8 cellular contexts compared by ENCODE assay signal in genomic region chr11:110296226-110297081, GRCh38.
DNase-seq lines count a peak whose midpoint lies in the region; ATAC-seq and TF ChIP-seq lines count a peak whose summit lies in the region.

RDX (minus strand) TSS chr11:110296614; CDS start chr11:110279692, 16,922 bp downstream.

- TF ChIP-seq CTCF in DND-41 (IDR thresholded peaks at IDR 0.05; ENCODE audit: borderline replicate concordance, extremely low read depth, low read length, poor library complexity, severe bottlenecking) = no peak
- no peak for TF ChIP-seq CTCF in RWPE1 (conservative IDR thresholded peaks at IDR 0.05; ENCODE audit: low read depth)
- no peak for TF ChIP-seq CTCF in foreskin fibroblast (IDR thresholded peaks at IDR 0.05; ENCODE audit: low read depth, low read length)
- no peak for TF ChIP-seq CTCF in nephron progenitor cell (IDR thresholded peaks at IDR 0.05)

- H3K36me3 ChIP-seq in DND-41 (ENCODE audit: insufficient read depth, low read length) (no peaks in the 10 kb centered on the region), HUES6 (ENCODE audit: control insufficient read depth, insufficient read depth, low read length) (no peaks in the 10 kb centered on the region), subcutaneous abdominal adipose tissue (ENCODE audit: control insufficient read depth in 5 of 5, insufficient read depth in 5 of 5, low read length in 5 of 5) (no peaks in the 10 kb centered on the region)

- H3K27ac ChIP-seq in DND-41 (ENCODE audit: low read length) (no peak within 1 kb of the TSS), HUES6 (ENCODE audit: low read depth, low read length) (peak within 1 kb of the TSS; percentile 89), RWPE1 (peak within 1 kb of the TSS; percentile 99), subcutaneous abdominal adipose tissue (ENCODE audit: low read depth, low read length) (peak within 1 kb of the TSS; percentile 97)

- H2AFZ ChIP-seq in DND-41 (ENCODE audit: low read depth, low read length) = peak within 1 kb of the TSS; percentile 39; the same call in 1 of the 2 replicates

- peaks cover 63% of the 10 kb centered on the region for H3K4me1 Mint-ChIP-seq in nephron progenitor cell

- peak within 1 kb of the TSS; percentile 95 for H3K27ac Mint-ChIP-seq in nephron progenitor cell

- CTCF ChIA-PET in RWPE1 (lab: Yijun Ruan, JAX) = interaction anchor here (0.9 kb wide), 1 partner anchor 10 kb away, joined by 3 read pairs; no protein-coding TSS in a partner anchor

- H3K4me2 ChIP-seq in DND-41 (ENCODE audit: insufficient read depth, low read length) = peak within 1 kb of the TSS; percentile 50

- H3K27me3 Mint-ChIP-seq in nephron progenitor cell (ENCODE audit: low read depth, poor library complexity) = peaks cover 2% of the 10 kb centered on the region

- peak within 1 kb of the TSS; percentile 96 for H3K4me3 Mint-ChIP-seq in nephron progenitor cell

- peaks cover 4% of the 10 kb centered on the region for H3K9me3 Mint-ChIP-seq in nephron progenitor cell

- H3K9ac ChIP-seq in DND-41 (ENCODE audit: low read depth, low read length) (peak within 1 kb of the TSS; percentile 30; the same call in 1 of the 2 replicates), HUES6 (ENCODE audit: low read length) (peak within 1 kb of the TSS; percentile 94), subcutaneous abdominal adipose tissue (ENCODE audit: low read length in 5 of 5) (peak within 1 kb of the TSS; percentile 87 to 98 (median 97))

- no peaks in the 10 kb centered on the region for H3K79me2 ChIP-seq in DND-41 (ENCODE audit: insufficient read depth, low read length)

- H3K9me3 ChIP-seq in DND-41 (ENCODE audit: insufficient read depth, low read length, severe bottlenecking) (no peaks in the 10 kb centered on the region), HUES6 (ENCODE audit: control insufficient read depth, insufficient read depth, low read depth, low read length) (no peaks in the 10 kb centered on the region), subcutaneous abdominal adipose tissue (ENCODE audit: control insufficient read depth in 5 of 5, low read length in 5 of 5) (no peaks in the 10 kb centered on the region)

- peak; percentile 71 for ATAC-seq in DND-41 (ENCODE audit: insufficient read depth, low read depth)
- ATAC-seq in GM21447 (IDR thresholded peaks at IDR 0.05; ENCODE audit: unreplicated experiment) = peak; percentile 57

- H4K20me1 ChIP-seq in DND-41 (ENCODE audit: insufficient read depth, low read length) = no peaks in the 10 kb centered on the region

- H3K36me3 Mint-ChIP-seq in nephron progenitor cell (ENCODE audit: low read depth) = peaks cover 8% of the 10 kb centered on the region

- H3K27me3 ChIP-seq in DND-41 (ENCODE audit: insufficient read depth, low read length, poor library complexity) = peaks cover 32% of the 10 kb centered on the region
- no peaks in the 10 kb centered on the region for H3K27me3 ChIP-seq in HUES6 (ENCODE audit: control insufficient read depth, insufficient read depth, low read length)
- H3K27me3 ChIP-seq in subcutaneous abdominal adipose tissue (ENCODE audit: control insufficient read depth in 5 of 5, insufficient read depth in 4 of 5, low read length in 5 of 5) = no peaks in the 10 kb centered on the region

- H3K4me1 ChIP-seq in DND-41 (ENCODE audit: insufficient read depth, low read length) (peaks cover 3% of the 10 kb centered on the region; the same call in 1 of the 2 replicates), HUES6 (ENCODE audit: control insufficient read depth, insufficient read depth, low read length) (peaks cover 26% of the 10 kb centered on the region), subcutaneous abdominal adipose tissue (ENCODE audit: control insufficient read depth in 5 of 5, insufficient read depth in 5 of 5, low read length in 5 of 5) (peaks cover 0 to 39% (median 30%) of the 10 kb centered on the region in 5 donors)

- H3K4me3 ChIP-seq in DND-41 (ENCODE audit: low read depth in 1 of 2, low read length in 2 of 2) = peak within 1 kb of the TSS in 1 of 2 experiments; percentile 43; a peak in 2 of 4 replicates
- peak within 1 kb of the TSS; percentile 80 for H3K4me3 ChIP-seq in HUES6 (ENCODE audit: low read depth, low read length)
- H3K4me3 ChIP-seq in foreskin fibroblast (ENCODE audit: low read depth in 1 of 2, low read length in 2 of 2) = peak within 1 kb of the TSS; percentile 84 to 96
- peak within 1 kb of the TSS; percentile 63 to 87 (median 82) for H3K4me3 ChIP-seq in subcutaneous abdominal adipose tissue (ENCODE audit: low read depth in 1 of 5, low read length in 5 of 5)

- DNase-seq in DND-41 (peak; percentile 24), RWPE1 (ENCODE audit: low spot score) (peak; percentile 86), activated gamma-delta T cell (lab: John Stamatoyannopoulos, UW) (peak; percentile 54), foreskin fibroblast (peak; percentile 73 to 92), nephron progenitor cell (peak; percentile 85)

- POLR2A ChIA-PET in RWPE1 (lab: Yijun Ruan, JAX; ENCODE audit: low non-redundant PET) = interaction anchor here (1.0 kb wide), 1 partner anchor 9 kb away, joined by 3 read pairs; no protein-coding TSS in a partner anchor

Comparison
In these comparisons a context has a peak if more than half of its experiments do, and no peak if none do; other contexts are left out.
1. DNase-seq: peak in every context shown above with its lines; median percentile 86 in RWPE1; 85 in nephron progenitor cell; 82 in foreskin fibroblast; 54 in activated gamma-delta T cell; 24 in DND-41.
2. H3K9ac ChIP-seq: peak in every context shown above with its lines; median percentile 97 in subcutaneous abdominal adipose tissue; 94 in HUES6; 30 in DND-41.